Comparison of ENCODE assay signal across 15 cellular contexts in genomic region chr11:128593281-128593680, GRCh38. TPM values are rescaled to one million over a fixed set of nuclear protein-coding genes. Genes with fewer than 3 reads are reported as not detected.
DNase-seq lines count a peak whose midpoint lies in the region; ATAC-seq and TF ChIP-seq lines count a peak whose summit lies in the region.
"Had no signal": no experiment of that assay in that cellular context is flagged by ENCODE, and none has a peak within 500 bp of the region (broad histone marks: within the 10 kb centered on the region; RNA-seq: fewer than 3 reads in every experiment).

No MANE protein-coding gene starts in this region.

- no peaks in the 10 kb centered on the region for H3K36me3 Mint-ChIP-seq in activated T-helper 17 cell treated with anti-CD3 and anti-CD28 coated beads, Interleukin-2, amount 50 U/mL, for 72 hours (ENCODE audit: low read depth)
- H3K36me3 Mint-ChIP-seq: CD4-positive, alpha-beta memory T cell had no signal

- no peak overlapping the region for H3K4me3 ChIP-seq in fibroblast of villous mesenchyme (ENCODE audit: low read depth, low read length)
- H3K4me3 ChIP-seq: mucosa of descending colon, thoracic aorta had no signal

- peak; percentile 35 for DNase-seq in H4 (ENCODE audit: low spot score)
- DNase-seq in fibroblast of villous mesenchyme (ENCODE audit: low read depth): peak; percentile 22
- DNase-seq in NCI-H1048 (lab: John Stamatoyannopoulos, UW): no peak
- DNase-seq: activated CD4-positive, alpha-beta T cell treated with anti-CD3 and anti-CD28 coated beads, Interleukin-2, amount 50 U/mL, for 4 hours; CD4-positive, alpha-beta memory T cell; glutamatergic neuron; mucosa of descending colon; NCI-H1417; occipital lobe; stimulated activated CD4-positive, alpha-beta T cell treated with anti-CD3 and anti-CD28 coated beads, Interleukin-4, amount 100 ng/mL, for 4 hours had no signal

- H3K27me3 Mint-ChIP-seq in activated T-helper 17 cell treated with anti-CD3 and anti-CD28 coated beads, Interleukin-2, amount 50 U/mL, for 72 hours: no peaks in the 10 kb centered on the region
- H3K27me3 Mint-ChIP-seq: CD4-positive, alpha-beta memory T cell had no signal

- peaks cover 6% of the 10 kb centered on the region for H3K4me1 Mint-ChIP-seq in activated T-helper 17 cell treated with anti-CD3 and anti-CD28 coated beads, Interleukin-2, amount 50 U/mL, for 72 hours

- ATAC-seq in GM21576 (IDR thresholded peaks at IDR 0.05; ENCODE audit: unreplicated experiment) (no peak), HG03139 (IDR thresholded peaks at IDR 0.05; ENCODE audit: unreplicated experiment) (no peak)
- ATAC-seq in activated T-helper 17 cell treated with anti-CD3 and anti-CD28 coated beads, Interleukin-2, amount 50 U/mL, for 72 hours (replicated peaks): no peak
- ATAC-seq: mucosa of descending colon had no signal

- H3K4me3 Mint-ChIP-seq in activated T-helper 17 cell treated with anti-CD3 and anti-CD28 coated beads, Interleukin-2, amount 50 U/mL, for 72 hours: no peak overlapping the region
- H3K4me3 Mint-ChIP-seq: CD4-positive, alpha-beta memory T cell had no signal

- H3K9me3 Mint-ChIP-seq in activated T-helper 17 cell treated with anti-CD3 and anti-CD28 coated beads, Interleukin-2, amount 50 U/mL, for 72 hours: peaks cover 3% of the 10 kb centered on the region

- no peak overlapping the region for H3K27ac Mint-ChIP-seq in activated T-helper 17 cell treated with anti-CD3 and anti-CD28 coated beads, Interleukin-2, amount 50 U/mL, for 72 hours

- TF ChIP-seq CTCF in fibroblast of villous mesenchyme (IDR thresholded peaks at IDR 0.05; ENCODE audit: insufficient read depth, low read depth, low read length): no peak

TF ChIP-seq in PFSK-1, 5 proteins besides CTCF, POLR2A, EP300 and RAD21:
- TF ChIP-seq TAF1 (IDR thresholded peaks at IDR 0.05; ENCODE audit: borderline replicate concordance, insufficient read depth, low read length) (peak; percentile 66; the same call in 1 of the 2 replicates), REST (IDR thresholded peaks at IDR 0.05; ENCODE audit: insufficient read depth in 1 of 2, low read depth in 2 of 2, low read length in 2 of 2) (peak in 1 of 2 experiments; percentile 70; a peak in 2 of 4 replicates), POLR2AphosphoS5 (IDR thresholded peaks at IDR 0.05; ENCODE audit: low read depth, low read length) (no peak), SIN3A (IDR thresholded peaks at IDR 0.05; ENCODE audit: borderline replicate concordance, insufficient read depth, low read length) (peak; percentile 76; the same call in 1 of the 2 replicates), FOXP2 (optimal IDR thresholded peaks at IDR 0.05; ENCODE audit: borderline replicate concordance, extremely low read depth, extremely low read length, insufficient read depth) (no peak)

RNA-seq across cellular contexts. Expression of gene ETS1, which starts 5.9 kb away (rescaled TPM):
- total RNA-seq in H4 (2014; rRNA removed; shearing (Covaris generic)): 23.2 and 27.7 TPM in 2 replicates
- 268 TPM for polyA plus RNA-seq in PFSK-1 (2012; ENCODE audit: insufficient read length, low read depth)
- 80.2 and 95.0 TPM in 2 replicates for total RNA-seq in fibroblast of villous mesenchyme
- 100 to 1,000 TPM; 309 to 471 TPM for total RNA-seq in activated T-helper 17 cell treated with anti-CD3 and anti-CD28 coated beads, Interleukin-2, amount 50 U/mL, for 72 hours
